ENCODE assay signal across 21 cellular contexts in genomic region chr21:43995521-43996105, GRCh38. TPM values are rescaled to one million over a fixed set of nuclear protein-coding genes. Genes with fewer than 3 reads are reported as not detected.
A peak's percentile ranks its signal among the peaks of the same experiment; 100 is the strongest.
DNase-seq lines count a peak whose midpoint lies in the region; ATAC-seq, FAIRE-seq and TF ChIP-seq lines count a peak whose summit lies in the region.
"Had no signal": no experiment of that assay in that cellular context is flagged by ENCODE, and none has a peak within 500 bp of the region (broad histone marks: within the 10 kb centered on the region; RNA-seq: fewer than 3 reads in every experiment).

No MANE protein-coding gene starts in this region.

- no peak overlapping the region for H2AFZ ChIP-seq in osteoblast (ENCODE audit: low read length)
- H2AFZ ChIP-seq: GM23248 had no signal

- no peaks in the 10 kb centered on the region for H3K9me3 Mint-ChIP-seq in activated naive CD4-positive, alpha-beta T cell treated with anti-CD3 and anti-CD28 coated beads, Interleukin-2, amount 50 U/mL, for 24 hours
- H3K9me3 Mint-ChIP-seq in activated naive CD4-positive, alpha-beta T cell treated with anti-CD3 and anti-CD28 coated beads, Interleukin-2, amount 10 ng/mL, durations not matched to agents 7 days and 5 days = no peaks in the 10 kb centered on the region
- no peaks in the 10 kb centered on the region for H3K9me3 Mint-ChIP-seq in activated CD4-positive, alpha-beta memory T cell treated with anti-CD3 and anti-CD28 coated beads for 36 hours
- H3K9me3 Mint-ChIP-seq: CD4-positive, alpha-beta T cell had no signal

- no peak for ATAC-seq in HG03571 (IDR thresholded peaks at IDR 0.05; ENCODE audit: unreplicated experiment)
- ATAC-seq: A549, HepG2 had no signal

- TF ChIP-seq CTCF in osteoblast (IDR thresholded peaks at IDR 0.05; ENCODE audit: extremely low read depth, low read depth, low read length) = no peak
- no peak for TF ChIP-seq CTCF in spleen (IDR thresholded peaks at IDR 0.05 in 8 of 11, conservative IDR thresholded peaks at IDR 0.05 in 3 of 11)

- CTCF ChIA-PET in activated naive CD4-positive, alpha-beta T cell treated with anti-CD3 and anti-CD28 coated beads, Interleukin-2, amount 10 ng/mL, durations not matched to agents 7 days and 5 days (lab: Charles Lee) = interaction anchor here (0.7 kb wide), 1 partner anchor 285 kb away, joined by 3 read pairs; no protein-coding TSS in a partner anchor
- CTCF ChIA-PET in activated CD4-positive, alpha-beta memory T cell treated with anti-CD3 and anti-CD28 coated beads for 36 hours (lab: Charles Lee) = no interaction called here

- POLR2A ChIA-PET in activated CD4-positive, alpha-beta memory T cell treated with anti-CD3 and anti-CD28 coated beads for 36 hours (lab: Charles Lee) = no interaction called here

- WGBS in spleen, 5 donors = 74 to 89% (median 82%) methylated on average over 16 to 18 of the region's 18 CpGs
- WGBS in small intestine, 3 donors = 89 to 92% (median 89%) methylated on average over 18 of the region's 18 CpGs

- intact Hi-C loops in spleen (cut with DNase I; ENCODE audit: low total_unique reads) = no loop called here
- intact Hi-C loops in activated CD4-positive, alpha-beta memory T cell treated with anti-CD3 and anti-CD28 coated beads for 36 hours (cut with micrococcal nuclease) = no loop called here

- H3K9me3 ChIP-seq in osteoblast (ENCODE audit: low read depth, low read length) = no peaks in the 10 kb centered on the region
- no peaks in the 10 kb centered on the region for H3K9me3 ChIP-seq in spleen
- H3K9me3 ChIP-seq in small intestine (ENCODE audit: control insufficient read depth, low read depth) = no peaks in the 10 kb centered on the region
- H3K9me3 ChIP-seq: A549, Caco-2, HAP-1 had no signal

- H3K4me1 ChIP-seq in osteoblast (ENCODE audit: insufficient read depth, low read length) = no peaks in the 10 kb centered on the region
- H3K4me1 ChIP-seq in spleen = peaks cover 0 to 28% (median 10%) of the 10 kb centered on the region in 6 donors
- no peaks in the 10 kb centered on the region for H3K4me1 ChIP-seq in small intestine (ENCODE audit: control insufficient read depth in 2 of 2, insufficient read depth in 1 of 2, low read depth in 1 of 2, low read length in 1 of 2)
- H3K4me1 ChIP-seq: A549, Caco-2, HAP-1 had no signal

- TF ChIP-seq POLR2A in spleen (IDR thresholded peaks at IDR 0.05) = no peak

- no peaks in the 10 kb centered on the region for H3K36me3 Mint-ChIP-seq in activated naive CD4-positive, alpha-beta T cell treated with anti-CD3 and anti-CD28 coated beads, Interleukin-2, amount 50 U/mL, for 24 hours
- no peaks in the 10 kb centered on the region for H3K36me3 Mint-ChIP-seq in activated naive CD4-positive, alpha-beta T cell treated with anti-CD3 and anti-CD28 coated beads, Interleukin-2, amount 10 ng/mL, durations not matched to agents 7 days and 5 days
- no peaks in the 10 kb centered on the region for H3K36me3 Mint-ChIP-seq in activated CD4-positive, alpha-beta memory T cell treated with anti-CD3 and anti-CD28 coated beads for 36 hours

- H3K36me3 ChIP-seq in osteoblast (ENCODE audit: insufficient read depth, low read length) (no peaks in the 10 kb centered on the region), spleen (no peaks in the 10 kb centered on the region), small intestine (ENCODE audit: control insufficient read depth in 2 of 2, insufficient read depth in 2 of 2, low read length in 2 of 2) (no peaks in the 10 kb centered on the region)
- H3K36me3 ChIP-seq: HAP-1 had no signal

- H3K4me2 ChIP-seq in osteoblast (ENCODE audit: insufficient read depth, low read length) = no peak overlapping the region
- H3K4me2 ChIP-seq: A549 had no signal

- no peak for DNase-seq in activated naive CD4-positive, alpha-beta T cell treated with anti-CD3 and anti-CD28 coated beads, Interleukin-2, amount 10 ng/mL, durations not matched to agents 7 days and 5 days
- DNase-seq in iPS-NIHi7 (ENCODE audit: extremely low spot score) (peak; percentile 6), osteoblast (ENCODE audit: insufficient read length, low spot score, missing footprints) (peak; percentile 26), spleen (peak; percentile 82), small intestine (no peak)
- no peak for DNase-seq in activated CD4-positive, alpha-beta memory T cell treated with anti-CD3 and anti-CD28 coated beads for 36 hours
- DNase-seq: AML-193; Caco-2; CD4-positive, alpha-beta T cell; GM23248 had no signal

- H3K4me3 Mint-ChIP-seq in activated naive CD4-positive, alpha-beta T cell treated with anti-CD3 and anti-CD28 coated beads, Interleukin-2, amount 50 U/mL, for 24 hours = no peak overlapping the region
- no peak overlapping the region for H3K4me3 Mint-ChIP-seq in activated naive CD4-positive, alpha-beta T cell treated with anti-CD3 and anti-CD28 coated beads, Interleukin-2, amount 10 ng/mL, durations not matched to agents 7 days and 5 days
- H3K4me3 Mint-ChIP-seq in activated CD4-positive, alpha-beta memory T cell treated with anti-CD3 and anti-CD28 coated beads for 36 hours = no peak overlapping the region
- H3K4me3 Mint-ChIP-seq: CD4-positive, alpha-beta T cell had no signal

- no peaks in the 10 kb centered on the region for H3K27me3 Mint-ChIP-seq in activated naive CD4-positive, alpha-beta T cell treated with anti-CD3 and anti-CD28 coated beads, Interleukin-2, amount 50 U/mL, for 24 hours
- H3K27me3 Mint-ChIP-seq in activated naive CD4-positive, alpha-beta T cell treated with anti-CD3 and anti-CD28 coated beads, Interleukin-2, amount 10 ng/mL, durations not matched to agents 7 days and 5 days = peaks cover 51% of the 10 kb centered on the region
- H3K27me3 Mint-ChIP-seq in activated CD4-positive, alpha-beta memory T cell treated with anti-CD3 and anti-CD28 coated beads for 36 hours = no peaks in the 10 kb centered on the region
- H3K27me3 Mint-ChIP-seq: CD4-positive, alpha-beta T cell had no signal

- no peak for FAIRE-seq in small intestine (lab: Jason Lieb, UNC)
- FAIRE-seq: A549, D721Med, G401.6, GM12892, GM18507, HepG2 had no signal

- H4K20me1 ChIP-seq in osteoblast (ENCODE audit: insufficient read depth, low read length) = no peaks in the 10 kb centered on the region

- H3K4me3 ChIP-seq in osteoblast (ENCODE audit: insufficient read depth, low read length) = no peak overlapping the region
- no peak overlapping the region for H3K4me3 ChIP-seq in spleen
- no peak overlapping the region for H3K4me3 ChIP-seq in small intestine (ENCODE audit: low read depth in 1 of 2, low read length in 2 of 2)
- H3K4me3 ChIP-seq: A549, GM23248, HAP-1 had no signal

- H3K4me1 Mint-ChIP-seq in activated naive CD4-positive, alpha-beta T cell treated with anti-CD3 and anti-CD28 coated beads, Interleukin-2, amount 50 U/mL, for 24 hours = no peaks in the 10 kb centered on the region
- no peaks in the 10 kb centered on the region for H3K4me1 Mint-ChIP-seq in activated naive CD4-positive, alpha-beta T cell treated with anti-CD3 and anti-CD28 coated beads, Interleukin-2, amount 10 ng/mL, durations not matched to agents 7 days and 5 days
- no peaks in the 10 kb centered on the region for H3K4me1 Mint-ChIP-seq in activated CD4-positive, alpha-beta memory T cell treated with anti-CD3 and anti-CD28 coated beads for 36 hours (ENCODE audit: low read depth)

- peak overlapping the region; percentile 41 for H3K27ac Mint-ChIP-seq in activated naive CD4-positive, alpha-beta T cell treated with anti-CD3 and anti-CD28 coated beads, Interleukin-2, amount 50 U/mL, for 24 hours
- no peak overlapping the region for H3K27ac Mint-ChIP-seq in activated naive CD4-positive, alpha-beta T cell treated with anti-CD3 and anti-CD28 coated beads, Interleukin-2, amount 10 ng/mL, durations not matched to agents 7 days and 5 days
- no peak overlapping the region for H3K27ac Mint-ChIP-seq in activated CD4-positive, alpha-beta memory T cell treated with anti-CD3 and anti-CD28 coated beads for 36 hours
- H3K27ac Mint-ChIP-seq: CD4-positive, alpha-beta T cell had no signal

- no peak overlapping the region for H3K27ac ChIP-seq in osteoblast (ENCODE audit: low read depth, low read length)
- peak overlapping the region in 4 of 8 donors; percentile 25 to 65 (median 40) for H3K27ac ChIP-seq in spleen
- no peak overlapping the region for H3K27ac ChIP-seq in small intestine (ENCODE audit: low read depth in 1 of 2, low read length in 1 of 2)
- H3K27ac ChIP-seq: 22Rv1, A549, C4-2B, GM23248 had no signal

- no peaks in the 10 kb centered on the region for H3K79me2 ChIP-seq in osteoblast (ENCODE audit: insufficient read depth, low read length)

- H3K27me3 ChIP-seq in osteoblast (ENCODE audit: insufficient read depth, low read length) (no peaks in the 10 kb centered on the region), spleen (replicated peaks in 1 of 7) (peaks cover 0 to 19% (median 0%) of the 10 kb centered on the region in 7 donors), small intestine (ENCODE audit: control insufficient read depth in 2 of 2, insufficient read depth in 2 of 2, low read length in 2 of 2) (no peaks in the 10 kb centered on the region)

RNA-seq across cellular contexts. Expression of gene TRAPPC10, which starts 16.5 kb away (rescaled TPM):
- total RNA-seq in osteoblast (33.0 and 36.2 TPM in 2 replicates), spleen (10 to 100 TPM; 62.2 to 83.2 (median 67.1) TPM)
- polyA plus RNA-seq in spleen (10 to 100 TPM in 1 of 3 donors, 1 to 10 TPM in 2; 6.0 to 10.4 (median 6.3) TPM), small intestine (10 to 100 TPM in 1 of 3 donors, 1 to 10 TPM in 2; 8.4 to 14.0 (median 8.7) TPM)
- 10 to 100 TPM; 46.1 to 50.5 TPM for total RNA-seq in activated CD4-positive, alpha-beta memory T cell treated with anti-CD3 and anti-CD28 coated beads for 36 hours

Comparison
In these comparisons a context has a peak if more than half of its experiments do, and no peak if none do; other contexts are left out.
1. DNase-seq: peak in iPS-NIHi7 (single experiment), osteoblast (single experiment) and spleen (single experiment); none in activated naive CD4-positive, alpha-beta T cell treated with anti-CD3 and anti-CD28 coated beads, Interleukin-2, amount 10 ng/mL, durations not matched to agents 7 days and 5 days (single experiment), small intestine (single experiment) and activated CD4-positive, alpha-beta memory T cell treated with anti-CD3 and anti-CD28 coated beads for 36 hours (single experiment).